Comparison of ENCODE assay signal across 8 cellular contexts in genomic region chr6:108114861-108115597, GRCh38. TPM values are rescaled to one million over a fixed set of nuclear protein-coding genes. Genes with fewer than 3 reads are reported as not detected.
DNase-seq lines count a peak whose midpoint lies in the region; ATAC-seq and TF ChIP-seq lines count a peak whose summit lies in the region.

No MANE protein-coding gene starts in this region.

- H2BK120ac ChIP-seq in H9 (ENCODE audit: low read depth, low read length, poor library complexity, severe bottlenecking) = no peak overlapping the region

- no peaks in the 10 kb centered on the region for H3K9me3 ChIP-seq in H9 (ENCODE audit: control insufficient read depth, low read depth, low read length)
- H3K9me3 ChIP-seq in mucosa of stomach (ENCODE audit: control insufficient read depth, low read length) = no peaks in the 10 kb centered on the region

- no peak overlapping the region for H2BK20ac ChIP-seq in H9 (ENCODE audit: low read depth, low read length, poor library complexity, severe bottlenecking)

- TF ChIP-seq CTCF in AG04449 (IDR thresholded peaks at IDR 0.05; ENCODE audit: insufficient read depth, low read length, missing control alignments) (no peak), H9 (conservative IDR thresholded peaks at IDR 0.05) (peak; percentile 53; the same call in 2 of the 3 replicates), epithelial cell of esophagus (IDR thresholded peaks at IDR 0.05; ENCODE audit: insufficient read depth, low read depth, low read length, missing control alignments) (no peak)

- H3T11ph ChIP-seq in H9 (ENCODE audit: low read length) = no peak overlapping the region

- H3K79me1 ChIP-seq in H9 (ENCODE audit: insufficient read depth, low read depth, low read length, poor library complexity, severe bottlenecking) = no peaks in the 10 kb centered on the region

- peaks cover 2% of the 10 kb centered on the region; the same call in 1 of the 2 replicates for H3K4me1 ChIP-seq in H9 (ENCODE audit: insufficient read depth, low read length)
- peaks cover 49% of the 10 kb centered on the region for H3K4me1 ChIP-seq in mucosa of stomach (ENCODE audit: control insufficient read depth, insufficient read depth, low read length)
- no peaks in the 10 kb centered on the region for H3K4me1 ChIP-seq in urinary bladder (ENCODE audit: insufficient read depth)

- H3K23ac ChIP-seq in H9 (ENCODE audit: insufficient read length, low read depth, low read length) = no peak overlapping the region

- no peak overlapping the region for H3K56ac ChIP-seq in H9 (ENCODE audit: insufficient read length, low read depth, low read length)

- no peak overlapping the region for H3K9ac ChIP-seq in H9 (ENCODE audit: extremely low read depth, insufficient read length, low read length)
- no peak overlapping the region for H3K9ac ChIP-seq in mucosa of stomach (ENCODE audit: low read length)

- no peak for ATAC-seq in GM21619 (IDR thresholded peaks at IDR 0.05; ENCODE audit: unreplicated experiment)

- no peak overlapping the region for H3K18ac ChIP-seq in H9 (ENCODE audit: insufficient read length, low read depth, low read length)

- H3K36me3 Mint-ChIP-seq in H9 (ENCODE audit: insufficient read depth in 1 of 3, low read depth in 3 of 3) = no peaks in the 10 kb centered on the region; a peak in 1 of 7 replicates

- H3K9me3 Mint-ChIP-seq in H9 = peaks cover 0 to 3% of the 10 kb centered on the region in 2 experiments; a peak in 2 of 5 replicates

- H4K20me1 ChIP-seq in H9 (ENCODE audit: control insufficient read depth, insufficient read depth, insufficient read length) = no peaks in the 10 kb centered on the region

- H3K27ac ChIP-seq in H9 (ENCODE audit: insufficient read length, low read depth, low read length) (no peak overlapping the region), urinary bladder (ENCODE audit: low read depth) (no peak overlapping the region)

- CTCF ChIA-PET in AG04449 (lab: Yijun Ruan, JAX) = interaction anchor here (0.6 to 7.7 kb wide), 11 partner anchors 10 to 421 kb away, joined by 3 to 110 read pairs (median 4); no protein-coding TSS in a partner anchor

- no peak overlapping the region for H4K91ac ChIP-seq in H9 (ENCODE audit: insufficient read length, low read depth, low read length)

- no peak overlapping the region for H2BK5ac ChIP-seq in H9 (ENCODE audit: insufficient read length, low read length)

- peaks cover 10% of the 10 kb centered on the region for H3K23me2 ChIP-seq in H9 (ENCODE audit: insufficient read length, low read depth, low read length, poor library complexity, severe bottlenecking)

- no peak overlapping the region for H3K14ac ChIP-seq in H9 (ENCODE audit: insufficient read depth, low read length)

- no peak for DNase-seq in AG04449 (ENCODE audit: low read depth, low spot score)
- peak; percentile 78 for DNase-seq in H9
- DNase-seq in UCSD-AML1 (lab: John Stamatoyannopoulos, UW; ENCODE audit: unreplicated experiment) = peak; percentile 76
- peak; percentile 59 for DNase-seq in epithelial cell of esophagus (ENCODE audit: low read depth)
- no peak for DNase-seq in COR-L47 (lab: John Stamatoyannopoulos, UW)

- POLR2A ChIA-PET in AG04449 (lab: Yijun Ruan, JAX) = no interaction called here

- H3K4me2 ChIP-seq in H9 (ENCODE audit: insufficient read depth, insufficient read length, low read length) = peak overlapping the region; percentile 60

- H3K4me3 Mint-ChIP-seq in H9 = peak overlapping the region; percentile 52 to 78

- H3K4ac ChIP-seq in H9 (ENCODE audit: low read depth, low read length) = no peak overlapping the region

- H3K36me3 ChIP-seq in mucosa of stomach (ENCODE audit: control insufficient read depth, insufficient read depth, low read length) (no peaks in the 10 kb centered on the region), urinary bladder (ENCODE audit: insufficient read depth) (no peaks in the 10 kb centered on the region)

- peaks cover 39 to 49% of the 10 kb centered on the region in 2 experiments for H3K4me1 Mint-ChIP-seq in H9

- WGBS in H9 (ENCODE audit: extremely low coverage, insufficient read length, low lambda C conversion rate) = no CpG with 5 or more reads among the region's 49 CpGs
- WGBS in urinary bladder = 2% methylated on average over 49 of the region's 49 CpGs

- no peak overlapping the region for H2AK5ac ChIP-seq in H9 (ENCODE audit: insufficient read length, low read length)

- no peak overlapping the region for H2BK15ac ChIP-seq in H9 (ENCODE audit: low read depth, low read length)

- H3K27ac Mint-ChIP-seq in H9 = no peak overlapping the region

- no peak overlapping the region for H2AFZ ChIP-seq in H9 (ENCODE audit: low read length)

- H4K8ac ChIP-seq in H9 (replicated peaks; ENCODE audit: insufficient read length, low read depth, low read length) = no peak overlapping the region

- no peak overlapping the region for H4K5ac ChIP-seq in H9 (ENCODE audit: insufficient read length, low read depth, low read length)

- peaks cover 97% of the 10 kb centered on the region for H3K27me3 Mint-ChIP-seq in H9 (ENCODE audit: low read depth)

- no peak overlapping the region for H2BK12ac ChIP-seq in H9 (ENCODE audit: insufficient read length, low read depth, low read length)

- H3K27me3 ChIP-seq in H9 (ENCODE audit: insufficient read depth, low read length) = peaks cover 72% of the 10 kb centered on the region
- peaks cover 89% of the 10 kb centered on the region for H3K27me3 ChIP-seq in mucosa of stomach (ENCODE audit: control insufficient read depth, insufficient read depth, low read length)

- H3K4me3 ChIP-seq in AG04449 (ENCODE audit: low read depth, low read length) = peak overlapping the region; percentile 52
- H3K4me3 ChIP-seq in epithelial cell of esophagus (ENCODE audit: low read length) = peak overlapping the region; percentile 35
- H3K4me3 ChIP-seq in mucosa of stomach (ENCODE audit: low read length) = peak overlapping the region; percentile 36
- peak overlapping the region; percentile 0 for H3K4me3 ChIP-seq in urinary bladder (ENCODE audit: low read depth, low read length)

- no peaks in the 10 kb centered on the region for H3K79me2 ChIP-seq in H9 (ENCODE audit: insufficient read depth, low read length)

RNA-seq across cellular contexts. Expression of gene OSTM1, which starts 40.5 kb away (rescaled TPM):
- 20.6 and 20.9 TPM in 2 replicates for total RNA-seq in H9 (2021)
- 37.0 TPM for total RNA-seq in urinary bladder
- 36.0 TPM for polyA plus RNA-seq in urinary bladder

RNA-seq across cellular contexts. Expression of gene NR2E1, which starts 50.8 kb away (rescaled TPM):
- total RNA-seq in H9 (2021) = not detected in 2 replicates
- not detected for total RNA-seq in urinary bladder
- not detected for polyA plus RNA-seq in urinary bladder

Comparison
In these comparisons a context has a peak if more than half of its experiments do, and no peak if none do; other contexts are left out.
1. DNase-seq: peak in H9 (single experiment), UCSD-AML1 (single experiment) and epithelial cell of esophagus (single experiment); none in AG04449 (single experiment) and COR-L47 (single experiment).
2. H3K4me3 ChIP-seq: peak in every context shown above with its lines; median percentile 52 in AG04449; 36 in mucosa of stomach; 35 in epithelial cell of esophagus; 0 in urinary bladder.